Comparison of ENCODE assay signal across 8 cellular contexts in genomic region chr1:185045793-185046441, GRCh38. TPM values are rescaled to one million over a fixed set of nuclear protein-coding genes. Genes with fewer than 3 reads are reported as not detected.
DNase-seq lines count a peak whose midpoint lies in the region; ATAC-seq and TF ChIP-seq lines count a peak whose summit lies in the region.

No MANE protein-coding gene starts in this region.

- no peaks in the 10 kb centered on the region for H3K27me3 Mint-ChIP-seq in activated T-cell treated with anti-CD3 and anti-CD28 coated beads, Interleukin-2, amount 50 U/mL, for 4 hours (ENCODE audit: low read depth)
- H3K27me3 Mint-ChIP-seq in neural progenitor cell (ENCODE audit: insufficient read depth, low read depth) = peaks cover 8% of the 10 kb centered on the region

- intact Hi-C loops in uterus (cut with DNase I; ENCODE audit: low total_unique reads) = no loop called here

- TF ChIP-seq POLR2A in uterus (IDR thresholded peaks at IDR 0.05) = no peak

- peak overlapping the region; percentile 86 for H3K4me2 ChIP-seq in neural progenitor cell

- peak overlapping the region; percentile 51 for H3K9ac ChIP-seq in neural progenitor cell

- H3K9me3 ChIP-seq in neural progenitor cell (ENCODE audit: low read depth) (no peaks in the 10 kb centered on the region), uterus (no peaks in the 10 kb centered on the region)

- H3K4me1 Mint-ChIP-seq in activated T-cell treated with anti-CD3 and anti-CD28 coated beads, Interleukin-2, amount 50 U/mL, for 4 hours (ENCODE audit: low read depth) = peaks cover 48% of the 10 kb centered on the region
- peaks cover 20% of the 10 kb centered on the region for H3K4me1 Mint-ChIP-seq in neural progenitor cell

- peaks cover 48% of the 10 kb centered on the region for H3K79me2 ChIP-seq in neural progenitor cell (ENCODE audit: low read depth)

- peak; percentile 23 for ATAC-seq in HG02678 (IDR thresholded peaks at IDR 0.05; ENCODE audit: unreplicated experiment)
- peak; percentile 46 to 49 for ATAC-seq in activated T-cell treated with anti-CD3 and anti-CD28 coated beads, Interleukin-2, amount 50 U/mL, for 4 hours

- H4K20me1 ChIP-seq in neural progenitor cell (ENCODE audit: low read depth) = peaks cover 46% of the 10 kb centered on the region

- H3K36me3 ChIP-seq in neural progenitor cell = no peaks in the 10 kb centered on the region
- no peaks in the 10 kb centered on the region for H3K36me3 ChIP-seq in uterus

- DNase-seq in SKM-1 (lab: John Stamatoyannopoulos, UW; ENCODE audit: unreplicated experiment) = peak; percentile 32
- no peak for DNase-seq in SKM-1 treated with dmso at 0.1 percent for 144 hours (lab: John Stamatoyannopoulos, UW; ENCODE audit: unreplicated experiment)
- peak; percentile 74 for DNase-seq in NCI-H2227 (lab: John Stamatoyannopoulos, UW; ENCODE audit: unreplicated experiment)
- DNase-seq in activated T-cell treated with anti-CD3 and anti-CD28 coated beads, Interleukin-2, amount 50 U/mL, for 4 hours = peak; percentile 5
- DNase-seq in fibroblast of the aortic adventitia (ENCODE audit: low read depth) = peak; percentile 27
- peak; percentile 80 for DNase-seq in neural progenitor cell (ENCODE audit: low spot score)
- peak; percentile 24 to 30 for DNase-seq in uterus

- peaks cover 13% of the 10 kb centered on the region for H3K4me1 ChIP-seq in neural progenitor cell
- peaks cover 0 to 9% of the 10 kb centered on the region in 2 donors for H3K4me1 ChIP-seq in uterus

- H3K4me3 ChIP-seq in fibroblast of the aortic adventitia (ENCODE audit: low read depth, low read length) (peak overlapping the region; percentile 83), neural progenitor cell (peak overlapping the region; percentile 76), uterus (peak overlapping the region; percentile 52 to 86)

- no peaks in the 10 kb centered on the region for H3K9me3 Mint-ChIP-seq in activated T-cell treated with anti-CD3 and anti-CD28 coated beads, Interleukin-2, amount 50 U/mL, for 4 hours
- peaks cover 15% of the 10 kb centered on the region for H3K9me3 Mint-ChIP-seq in neural progenitor cell

- H2AFZ ChIP-seq in neural progenitor cell (replicated peaks) = peak overlapping the region; percentile 93

- H3K36me3 Mint-ChIP-seq in activated T-cell treated with anti-CD3 and anti-CD28 coated beads, Interleukin-2, amount 50 U/mL, for 4 hours (ENCODE audit: insufficient read depth) = peaks cover 3% of the 10 kb centered on the region
- H3K36me3 Mint-ChIP-seq in neural progenitor cell = peaks cover 14% of the 10 kb centered on the region

- H3K27ac ChIP-seq in neural progenitor cell (peak overlapping the region; percentile 47), uterus (peak overlapping the region; percentile 77 to 93)

- peak overlapping the region; percentile 92 for H3K27ac Mint-ChIP-seq in neural progenitor cell

- H3K4me3 Mint-ChIP-seq in activated T-cell treated with anti-CD3 and anti-CD28 coated beads, Interleukin-2, amount 50 U/mL, for 4 hours = peak overlapping the region; percentile 93
- peak overlapping the region; percentile 98 for H3K4me3 Mint-ChIP-seq in neural progenitor cell

- H3F3A ChIP-seq in neural progenitor cell (ENCODE audit: low read depth) = peaks cover 35% of the 10 kb centered on the region

- TF ChIP-seq CTCF in fibroblast of the aortic adventitia (IDR thresholded peaks at IDR 0.05; ENCODE audit: insufficient read depth, low read length) (no peak), neural progenitor cell (IDR thresholded peaks at IDR 0.05) (no peak), uterus (IDR thresholded peaks at IDR 0.05) (no peak)

- H3K27me3 ChIP-seq in neural progenitor cell (peaks cover 13% of the 10 kb centered on the region), uterus (no peaks in the 10 kb centered on the region)

RNA-seq across cellular contexts. Expression of gene RNF2, which starts 0.6 kb away (rescaled TPM):
- 10 to 100 TPM; 26.7 to 29.7 (median 27.2) TPM for total RNA-seq in activated T-cell treated with anti-CD3 and anti-CD28 coated beads, Interleukin-2, amount 50 U/mL, for 4 hours
- total RNA-seq in fibroblast of the aortic adventitia (ENCODE audit: low replicate concordance) (17.7 and 27.0 TPM in 2 replicates), neural progenitor cell (ENCODE audit: low replicate concordance) (54.5 and 81.2 TPM in 2 replicates), uterus (10 to 100 TPM; 20.9 to 52.8 (median 33.0) TPM)
